Comparison of ENCODE assay signal across 8 cellular contexts in genomic region chr9:72305102-72305546, GRCh38. TPM values are rescaled to one million over a fixed set of nuclear protein-coding genes. Genes with fewer than 3 reads are reported as not detected.
A peak's percentile ranks its signal among the peaks of the same experiment; 100 is the strongest.
DNase-seq lines count a peak whose midpoint lies in the region; ATAC-seq, FAIRE-seq and TF ChIP-seq lines count a peak whose summit lies in the region.

No MANE protein-coding gene starts in this region.

- H3K27ac ChIP-seq in body of pancreas: peak overlapping the region in 2 of 4 donors; percentile 51 to 71
- H3K27ac ChIP-seq in effector memory CD4-positive, alpha-beta T cell (ENCODE audit: insufficient read depth, low read length, poor library complexity, severe bottlenecking): no peak overlapping the region

- ATAC-seq in body of pancreas: peak; percentile 74

- TF ChIP-seq CTCF in body of pancreas (IDR thresholded peaks at IDR 0.05): no peak

- H3K27me3 ChIP-seq in body of pancreas: no peaks in the 10 kb centered on the region
- no peaks in the 10 kb centered on the region for H3K27me3 ChIP-seq in effector memory CD4-positive, alpha-beta T cell (replicated peaks; ENCODE audit: control insufficient read depth, insufficient read depth, low read length, poor library complexity, severe bottlenecking)

- H3K36me3 ChIP-seq in body of pancreas (replicated peaks in 1 of 2; ENCODE audit: insufficient read depth in 1 of 2, low read depth in 2 of 2): no peaks in the 10 kb centered on the region
- no peaks in the 10 kb centered on the region for H3K36me3 ChIP-seq in effector memory CD4-positive, alpha-beta T cell (ENCODE audit: control insufficient read depth, insufficient read depth, low read length)

- peak; percentile 15 for DNase-seq in GM12892 (ENCODE audit: insufficient read length)
- DNase-seq in HCEC 1CT: peak; percentile 35
- peak; percentile 79 for DNase-seq in NCI-H2171 treated with DMSO at 0.1 percent for 48 hours (lab: John Stamatoyannopoulos, UW)
- DNase-seq in body of pancreas: peak; percentile 24 to 85 (median 62)
- peak; percentile 77 for DNase-seq in iPS-NIHi7 (ENCODE audit: extremely low spot score)
- peak; percentile 40 for DNase-seq in smooth muscle cell of the brain vasculature (ENCODE audit: low read depth, low spot score)
- no peak for DNase-seq in stimulated activated naive CD4-positive, alpha-beta T cell treated with Interleukin-2 at 50 U/mL for 16 hours (lab: John Stamatoyannopoulos, UW)
- DNase-seq in effector memory CD4-positive, alpha-beta T cell: no peak

- no peak overlapping the region for H3K4me3 ChIP-seq in body of pancreas
- no peak overlapping the region for H3K4me3 ChIP-seq in effector memory CD4-positive, alpha-beta T cell (ENCODE audit: insufficient read depth, low read depth, low read length, poor library complexity, severe bottlenecking)

- intact Hi-C loops in body of pancreas (cut with DNase I): loop anchor here (10.0 kb wide), 1 partner anchor 50 kb away; no protein-coding TSS in a partner anchor

- no peaks in the 10 kb centered on the region for H3K4me1 ChIP-seq in body of pancreas
- peaks cover 9% of the 10 kb centered on the region for H3K4me1 ChIP-seq in effector memory CD4-positive, alpha-beta T cell (ENCODE audit: control insufficient read depth, insufficient read depth, low read length, poor library complexity, severe bottlenecking)

- 54 to 64% methylated on average over 8 of the region's 8 CpGs for WGBS in body of pancreas, 2 donors

- peak; percentile 67 for FAIRE-seq in GM12892 (lab: Jason Lieb, UNC)

- no peaks in the 10 kb centered on the region for H3K9me3 ChIP-seq in body of pancreas
- H3K9me3 ChIP-seq in effector memory CD4-positive, alpha-beta T cell (ENCODE audit: control insufficient read depth, low read length): no peaks in the 10 kb centered on the region

- TF ChIP-seq POLR2A in GM12892 (IDR thresholded peaks at IDR 0.05; ENCODE audit: low read depth, low read length): no peak
- TF ChIP-seq POLR2A in body of pancreas (IDR thresholded peaks at IDR 0.05): peak in 2 of 3 donors; percentile 19 to 67

RNA-seq across cellular contexts. Expression of gene ZFAND5, which starts 59.9 kb away (rescaled TPM):
- 94.7 TPM for polyA plus RNA-seq in GM12892 (2012; ENCODE audit: missing spikeins)
- total RNA-seq in body of pancreas: 100 to 1,000 TPM in 1 of 2 donors, 10 to 100 TPM in 1; 89.2 to 172 TPM

Comparison
In these comparisons a context has a peak if more than half of its experiments do, and no peak if none do; other contexts are left out.
1. DNase-seq: peak in GM12892 (single experiment), HCEC 1CT (single experiment), NCI-H2171 treated with DMSO at 0.1 percent for 48 hours (single experiment), body of pancreas (4 of 4), iPS-NIHi7 (single experiment) and smooth muscle cell of the brain vasculature (single experiment); none in stimulated activated naive CD4-positive, alpha-beta T cell treated with Interleukin-2 at 50 U/mL for 16 hours (single experiment) and effector memory CD4-positive, alpha-beta T cell (0 of 3).